Comparison of ENCODE assay signal across 8 cellular contexts in the genomic region with DNA sequence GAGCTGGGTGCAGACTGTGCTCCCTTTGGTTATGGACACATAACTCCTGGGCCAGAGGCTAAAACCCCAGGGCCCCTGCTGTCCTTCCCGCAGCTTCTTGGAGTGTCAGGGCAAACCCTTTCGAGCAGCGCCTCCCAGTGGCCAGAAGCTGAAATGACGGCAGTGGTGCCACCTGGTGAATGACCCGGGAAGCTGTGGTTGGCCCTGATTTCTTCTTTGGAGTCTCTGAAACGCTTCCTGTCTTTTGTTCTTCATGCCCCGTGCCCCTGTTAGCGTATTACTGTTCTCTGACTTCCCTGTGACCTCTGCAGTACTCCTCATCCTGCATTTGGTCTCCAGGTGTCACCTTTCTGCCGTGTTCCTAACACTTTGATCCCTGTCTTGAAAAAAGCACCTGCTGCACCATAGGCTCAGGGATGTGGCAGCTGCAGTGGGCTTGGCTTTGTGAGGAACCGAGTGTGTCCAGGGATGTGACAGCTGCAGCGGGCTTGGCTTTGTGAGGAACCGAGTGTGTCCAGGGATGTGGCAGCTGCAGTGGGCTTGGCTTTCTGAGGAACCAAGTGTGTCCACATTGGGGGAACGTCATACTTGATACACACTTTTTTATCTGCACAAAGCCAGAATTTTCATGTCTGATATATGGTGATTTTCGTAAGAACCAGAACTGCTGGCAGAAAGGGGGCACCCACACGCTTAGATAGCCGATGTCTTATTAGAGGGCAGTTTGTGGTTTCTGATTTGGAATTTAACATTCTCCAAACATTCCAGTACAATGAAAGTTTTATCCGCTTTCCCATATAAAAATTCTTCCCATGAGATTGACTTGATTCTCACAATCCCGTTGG.
A peak's percentile ranks its signal among the peaks of the same experiment; 100 is the strongest.
DNase-seq lines count a peak whose midpoint lies in the region; FAIRE-seq and TF ChIP-seq lines count a peak whose summit lies in the region.
"Not testable (repeated sequence)": the region's sequence is repeated elsewhere in the genome, so short reads cannot be mapped to it uniquely, and the experiment has no call there.

No MANE protein-coding gene starts in this region.

- in situ Hi-C loops in SK-MEL-5 (cut with HindIII; ENCODE audit: low pct_unique_long_range_greater_than_20kb, low sequenced_read_pairs): not testable (repeated sequence)

- not testable (repeated sequence) for H3K36me3 ChIP-seq in keratinocyte (ENCODE audit: control insufficient read depth in 2 of 2, extremely low read depth in 1 of 2, insufficient read depth in 2 of 2, low read length in 2 of 2)

- dilution Hi-C loops in keratinocyte (cut with MboI; ENCODE audit: extremely low pct_ligation_motif_present, low sequenced_read_pairs): not testable (repeated sequence)

- H3K4me3 Mint-ChIP-seq in activated T-cell treated with anti-CD3 and anti-CD28 coated beads, Interleukin-2, amount 50 U/mL, for 24 hours; progenitor cell of endocrine pancreas (ENCODE audit: low read depth); type B pancreatic cell: not testable (repeated sequence)

- H3K9ac ChIP-seq in keratinocyte (ENCODE audit: control insufficient read depth, extremely low read depth, insufficient read depth, low read length): not testable (repeated sequence)

- not testable (repeated sequence) for H3K27ac Mint-ChIP-seq in activated T-cell treated with anti-CD3 and anti-CD28 coated beads, Interleukin-2, amount 50 U/mL, for 24 hours; progenitor cell of endocrine pancreas; type B pancreatic cell

- H3K4me1 Mint-ChIP-seq in activated T-cell treated with anti-CD3 and anti-CD28 coated beads, Interleukin-2, amount 50 U/mL, for 24 hours (ENCODE audit: low read depth); progenitor cell of endocrine pancreas (ENCODE audit: low read depth); type B pancreatic cell (ENCODE audit: unreplicated experiment): not testable (repeated sequence)

- not testable (repeated sequence) for H3K79me2 ChIP-seq in keratinocyte (ENCODE audit: control insufficient read depth, insufficient read depth, low read length)

- not testable (repeated sequence) for H3K4me2 ChIP-seq in keratinocyte (ENCODE audit: control insufficient read depth, extremely low read depth, insufficient read depth, low read depth, low read length)

- not testable (repeated sequence) for H3K9me1 ChIP-seq in keratinocyte (ENCODE audit: control insufficient read depth, extremely low read depth, insufficient read depth, low read length)

- TF ChIP-seq CTCF in LNCaP clone FGC (IDR thresholded peaks at IDR 0.05; ENCODE audit: control insufficient read depth, extremely low read depth, insufficient read depth): peak; percentile 64
- peak; percentile 20 to 71 (median 51) for TF ChIP-seq CTCF in keratinocyte (optimal IDR thresholded peaks at IDR 0.05 in 1 of 3, IDR thresholded peaks at IDR 0.05 in 1 of 3, conservative IDR thresholded peaks at IDR 0.05 in 1 of 3; ENCODE audit: extremely low read depth in 1 of 3, insufficient read depth in 2 of 3, low read length in 3 of 3)
- TF ChIP-seq CTCF in progenitor cell of endocrine pancreas (IDR thresholded peaks at IDR 0.05; ENCODE audit: unreplicated experiment): peak; percentile 70
- TF ChIP-seq CTCF in type B pancreatic cell (conservative IDR thresholded peaks at IDR 0.05): peak; percentile 78

- DNase-seq in DMS153 (lab: John Stamatoyannopoulos, UW) (peak; percentile 32), SK-MEL-5 (ENCODE audit: low read depth, low spot score) (peak; percentile 38), dermis microvascular lymphatic vessel endothelial cell (ENCODE audit: low read depth in 2 of 2) (peak; percentile 41 to 48), progenitor cell of endocrine pancreas (ENCODE audit: low spot score, unreplicated experiment) (peak; percentile 56)
- not testable (repeated sequence) for DNase-seq in LNCaP clone FGC (ENCODE audit: low read depth); keratinocyte (ENCODE audit: low read depth, low spot score); type B pancreatic cell (ENCODE audit: extremely low spot score, unreplicated experiment)
- peak; percentile 66 for DNase-seq in activated T-cell treated with anti-CD3 and anti-CD28 coated beads, Interleukin-2, amount 50 U/mL, for 24 hours

- H4K20me1 ChIP-seq in keratinocyte (ENCODE audit: control insufficient read depth, extremely low read depth, insufficient read depth, low read length): not testable (repeated sequence)

- not testable (repeated sequence) for H3K27ac ChIP-seq in keratinocyte (ENCODE audit: control insufficient read depth, insufficient read depth, low read length)

- H3K4me3 ChIP-seq in LNCaP clone FGC (ENCODE audit: low read depth, low read length); keratinocyte (ENCODE audit: control insufficient read depth in 2 of 3, extremely low read depth in 1 of 3, insufficient read depth in 2 of 3, low read depth in 1 of 3, low read length in 3 of 3): not testable (repeated sequence)

- H3K4me1 ChIP-seq in keratinocyte (ENCODE audit: control insufficient read depth, extremely low read depth, insufficient read depth, low read length): not testable (repeated sequence)

- not testable (repeated sequence) for FAIRE-seq in keratinocyte (lab: Jason Lieb, UNC)

- not testable (repeated sequence) for H3K9me3 ChIP-seq in keratinocyte (ENCODE audit: control insufficient read depth, low read depth, low read length)

- not testable (repeated sequence) for H3K27me3 Mint-ChIP-seq in activated T-cell treated with anti-CD3 and anti-CD28 coated beads, Interleukin-2, amount 50 U/mL, for 24 hours; progenitor cell of endocrine pancreas; type B pancreatic cell

- H3K36me3 Mint-ChIP-seq in activated T-cell treated with anti-CD3 and anti-CD28 coated beads, Interleukin-2, amount 50 U/mL, for 24 hours (ENCODE audit: low read depth): peaks cover 70% of the 10 kb centered on the region
- not testable (repeated sequence) for H3K36me3 Mint-ChIP-seq in progenitor cell of endocrine pancreas (ENCODE audit: insufficient read depth); type B pancreatic cell

- H2AFZ ChIP-seq in keratinocyte (ENCODE audit: control insufficient read depth, low read length): not testable (repeated sequence)

- H3K9me3 Mint-ChIP-seq in activated T-cell treated with anti-CD3 and anti-CD28 coated beads, Interleukin-2, amount 50 U/mL, for 24 hours; progenitor cell of endocrine pancreas (ENCODE audit: low read depth); type B pancreatic cell: not testable (repeated sequence)

- not testable (repeated sequence) for H3K27me3 ChIP-seq in keratinocyte (ENCODE audit: control insufficient read depth, extremely low read depth, insufficient read depth, low read length)
